1 cellular context compared by ENCODE assay signal in the genomic region with DNA sequence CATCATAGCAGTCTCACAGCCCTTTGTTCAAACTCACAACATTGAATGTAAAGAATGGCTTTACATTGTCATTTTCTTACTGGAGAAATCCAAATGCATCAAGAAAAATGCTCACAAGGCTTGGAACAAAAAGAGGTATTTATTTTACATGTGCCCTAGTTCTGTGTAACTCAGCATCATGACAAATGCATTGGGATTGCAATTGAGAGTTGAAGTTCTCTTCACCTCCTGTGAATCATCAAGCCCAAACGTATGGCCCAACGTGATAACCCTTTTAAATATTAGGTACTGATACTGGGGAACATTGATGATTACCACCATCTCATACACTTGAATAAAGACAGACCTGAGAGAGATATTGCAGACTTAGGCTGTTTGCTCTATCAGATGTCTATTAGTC.
TF ChIP-seq lines count a peak whose summit lies in the region.

No MANE protein-coding gene starts in this region.

TF ChIP-seq in IMR-90, 13 proteins besides CTCF, POLR2A, EP300 and RAD21 (continued from another document):
- TF ChIP-seq NFE2L2 (IDR thresholded peaks at IDR 0.05; ENCODE audit: low read depth, low read length), result no peak
- no peak for TF ChIP-seq MAFK (IDR thresholded peaks at IDR 0.05; ENCODE audit: low read depth, low read length)
- TF ChIP-seq, protein P1, sequence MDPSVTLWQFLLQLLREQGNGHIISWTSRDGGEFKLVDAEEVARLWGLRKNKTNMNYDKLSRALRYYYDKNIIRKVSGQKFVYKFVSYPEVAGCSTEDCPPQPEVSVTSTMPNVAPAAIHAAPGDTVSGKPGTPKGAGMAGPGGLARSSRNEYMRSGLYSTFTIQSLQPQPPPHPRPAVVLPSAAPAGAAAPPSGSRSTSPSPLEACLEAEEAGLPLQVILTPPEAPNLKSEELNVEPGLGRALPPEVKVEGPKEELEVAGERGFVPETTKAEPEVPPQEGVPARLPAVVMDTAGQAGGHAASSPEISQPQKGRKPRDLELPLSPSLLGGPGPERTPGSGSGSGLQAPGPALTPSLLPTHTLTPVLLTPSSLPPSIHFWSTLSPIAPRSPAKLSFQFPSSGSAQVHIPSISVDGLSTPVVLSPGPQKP (IDR thresholded peaks at IDR 0.05; ENCODE audit: borderline replicate concordance, low read depth, low read length), result no peak
- no peak for TF ChIP-seq MXI1 (IDR thresholded peaks at IDR 0.05; ENCODE audit: borderline replicate concordance, low read depth, low read length)
